ENCODE assay signal across 27 cellular contexts in genomic region chr2:11578081-11578948, GRCh38.
"Had no signal": no experiment of that assay in that cellular context is flagged by ENCODE, and none has a peak within 500 bp of the region (broad histone marks: within the 10 kb centered on the region; RNA-seq: fewer than 3 reads in every experiment).

No MANE protein-coding gene starts in this region.

- H3K27me3 ChIP-seq: brain microvascular endothelial cell, right atrium auricular region, suprapubic skin had no signal

- H3K27ac Mint-ChIP-seq: activated naive CD4-positive, alpha-beta T cell treated with anti-CD3 and anti-CD28 coated beads, Interleukin-2, amount 10 ng/mL, durations not matched to agents 7 days and 5 days; activated naive CD8-positive, alpha-beta T cell treated with anti-CD3 and anti-CD28 coated beads, Interleukin-2, amount 50 U/mL, for 24 hours; mesothelial cell of epicardium; natural killer cell treated with Interleukin-12 subunit alpha and Interleukin-12 subunit beta and Interleukin-15 and Interleukin-18, amount 100 ng/mL, for 72 hours; progenitor cell of endocrine pancreas had no signal

- H3K27ac ChIP-seq: brain microvascular endothelial cell, coronary artery, right atrium auricular region, suprapubic skin had no signal

- H3K9me3 ChIP-seq: right atrium auricular region, suprapubic skin had no signal

- H3K4me3 ChIP-seq: coronary artery, lung, right atrium auricular region, suprapubic skin had no signal

- H3K36me3 ChIP-seq: brain microvascular endothelial cell, right atrium auricular region, suprapubic skin had no signal

- DNase-seq: activated CD4-positive, alpha-beta T cell treated with anti-CD3 and anti-CD28 coated beads, Interleukin-2, amount 50 U/mL, for 1 hour; activated CD8-positive, alpha-beta memory T cell treated with anti-CD3 and anti-CD28 coated beads for 24 hours; activated CD8-positive, alpha-beta memory T cell treated with anti-CD3 and anti-CD28 coated beads, Interleukin-2, amount 50 U/mL, for 48 hours; activated effector memory CD4-positive, alpha-beta T cell treated with Interleukin-2 at 50 U/mL for 16 hours; activated naive CD4-positive, alpha-beta T cell treated with anti-CD3 and anti-CD28 coated beads, Interleukin-2, amount 10 ng/mL, durations not matched to agents 7 days and 5 days; activated naive CD8-positive, alpha-beta T cell treated with anti-CD3 and anti-CD28 coated beads, Interleukin-2, amount 50 U/mL, for 24 hours; activated T-cell treated with anti-CD3 and anti-CD28 coated beads, Interleukin-2, amount 50 U/mL, for 48 hours; anterior cingulate cortex; brain microvascular endothelial cell; erythroblast; foreskin melanocyte; hypothalamus; islet precursor cell; nucleus accumbens; small intestine; stimulated activated CD4-positive, alpha-beta T cell treated with anti-CD3 and anti-CD28 coated beads, Interleukin-4, amount 100 ng/mL, for 1 hour; stimulated activated naive CD8-positive, alpha-beta T cell treated with anti-CD3 and anti-CD28 coated beads, Interleukin-15, amount 100 ng/mL, for 72 hours; T-helper 1 cell; T1000 had no signal

- H3K9me3 Mint-ChIP-seq: activated naive CD4-positive, alpha-beta T cell treated with anti-CD3 and anti-CD28 coated beads, Interleukin-2, amount 10 ng/mL, durations not matched to agents 7 days and 5 days; activated naive CD8-positive, alpha-beta T cell treated with anti-CD3 and anti-CD28 coated beads, Interleukin-2, amount 50 U/mL, for 24 hours; central memory CD8-positive, alpha-beta T cell; mesothelial cell of epicardium; natural killer cell treated with Interleukin-12 subunit alpha and Interleukin-12 subunit beta and Interleukin-15 and Interleukin-18, amount 100 ng/mL, for 72 hours; stimulated activated naive CD8-positive, alpha-beta T cell treated with anti-CD3 and anti-CD28 coated beads, Interleukin-15, amount 100 ng/mL, for 72 hours had no signal

- H3K27me3 Mint-ChIP-seq: central memory CD8-positive, alpha-beta T cell; progenitor cell of endocrine pancreas had no signal

- H3K4me1 ChIP-seq: right atrium auricular region had no signal

- H3K4me1 Mint-ChIP-seq: activated naive CD4-positive, alpha-beta T cell treated with anti-CD3 and anti-CD28 coated beads, Interleukin-2, amount 10 ng/mL, durations not matched to agents 7 days and 5 days; central memory CD8-positive, alpha-beta T cell had no signal

- H3K36me3 Mint-ChIP-seq: activated naive CD4-positive, alpha-beta T cell treated with anti-CD3 and anti-CD28 coated beads, Interleukin-2, amount 10 ng/mL, durations not matched to agents 7 days and 5 days; mesothelial cell of epicardium; natural killer cell treated with Interleukin-12 subunit alpha and Interleukin-12 subunit beta and Interleukin-15 and Interleukin-18, amount 100 ng/mL, for 72 hours had no signal

- ATAC-seq: activated naive CD8-positive, alpha-beta T cell treated with anti-CD3 and anti-CD28 coated beads, Interleukin-2, amount 50 U/mL, for 24 hours; natural killer cell treated with Interleukin-12 subunit alpha and Interleukin-12 subunit beta and Interleukin-15 and Interleukin-18, amount 100 ng/mL, for 72 hours; stimulated activated naive CD8-positive, alpha-beta T cell treated with anti-CD3 and anti-CD28 coated beads, Interleukin-15, amount 100 ng/mL, for 72 hours had no signal

- H3K4me3 Mint-ChIP-seq: activated naive CD4-positive, alpha-beta T cell treated with anti-CD3 and anti-CD28 coated beads, Interleukin-2, amount 10 ng/mL, durations not matched to agents 7 days and 5 days; activated naive CD8-positive, alpha-beta T cell treated with anti-CD3 and anti-CD28 coated beads, Interleukin-2, amount 50 U/mL, for 24 hours; central memory CD8-positive, alpha-beta T cell; mesothelial cell of epicardium; natural killer cell treated with Interleukin-12 subunit alpha and Interleukin-12 subunit beta and Interleukin-15 and Interleukin-18, amount 100 ng/mL, for 72 hours; stimulated activated naive CD8-positive, alpha-beta T cell treated with anti-CD3 and anti-CD28 coated beads, Interleukin-15, amount 100 ng/mL, for 72 hours had no signal
